Comparison of ENCODE assay signal across 13 cellular contexts in the genomic region with DNA sequence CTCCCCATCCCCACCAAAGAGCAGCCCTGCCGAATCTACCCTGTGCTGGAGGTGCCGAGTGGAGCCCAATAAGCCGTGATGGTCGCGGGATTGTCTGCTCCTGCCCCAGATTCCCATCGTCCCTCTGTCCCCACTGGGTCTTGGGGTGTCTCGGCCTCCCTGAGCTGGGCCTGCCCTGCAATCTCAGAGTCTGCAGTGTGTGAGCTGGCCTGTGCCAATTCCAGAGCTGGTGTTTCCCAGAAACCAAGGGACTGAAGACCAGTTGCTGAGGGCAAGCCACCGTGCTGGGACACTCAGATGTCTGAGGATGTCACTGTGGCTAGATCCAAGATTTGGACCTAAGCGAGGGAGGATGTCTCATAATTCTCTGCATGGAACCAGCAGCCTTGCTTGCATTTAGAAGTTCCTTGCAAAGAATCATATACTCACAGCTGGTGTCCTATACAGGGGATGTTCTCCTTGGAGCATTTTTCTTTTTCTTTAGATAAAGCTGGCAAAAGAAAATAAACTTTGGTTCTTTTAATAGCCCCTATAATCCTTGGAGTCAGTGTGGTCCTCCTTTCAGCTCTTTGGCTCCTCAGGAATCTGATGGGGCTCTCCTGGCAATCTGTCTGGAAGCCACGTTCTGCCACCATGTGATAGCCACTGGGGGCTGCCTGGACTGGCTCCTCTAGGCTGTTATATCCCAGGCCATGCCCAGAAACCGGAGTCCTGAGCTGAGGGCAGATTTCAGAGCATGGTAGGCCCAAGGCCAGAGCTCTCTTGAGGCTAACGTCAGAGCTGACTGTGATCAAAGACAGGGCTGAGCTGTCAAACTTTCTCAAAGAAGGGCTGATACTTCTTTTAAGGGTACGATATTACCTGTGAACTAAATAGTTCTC.
DNase-seq lines count a peak whose midpoint lies in the region; TF ChIP-seq lines count a peak whose summit lies in the region.
"Had no signal": no experiment of that assay in that cellular context is flagged by ENCODE, and none has a peak within 500 bp of the region (broad histone marks: within the 10 kb centered on the region; RNA-seq: fewer than 3 reads in every experiment).

No MANE protein-coding gene starts in this region.

- BruUV-seq in Caco-2 (replicated peaks; lab: Mats Ljungman, UMichigan): no TSS peak

- POLR2A ChIA-PET in Caco-2 (lab: Charles Lee): no interaction called here
- POLR2A ChIA-PET in activated CD4-positive, alpha-beta memory T cell treated with anti-CD3 and anti-CD28 coated beads, Interleukin-2, amount 10 ng/mL, durations not matched to agents 7 days and 5 days (lab: Charles Lee): no interaction called here

- TF ChIP-seq CTCF in Caco-2 (IDR thresholded peaks at IDR 0.05; ENCODE audit: insufficient read depth in 1 of 2, low read depth in 1 of 2, low read length in 1 of 2, severe bottlenecking in 1 of 2, unreplicated experiment in 1 of 2) (no peak), hepatocyte (IDR thresholded peaks at IDR 0.05; ENCODE audit: poor library complexity) (no peak), sigmoid colon (IDR thresholded peaks at IDR 0.05) (no peak)

- H3K9me2 ChIP-seq in hepatocyte (replicated peaks; ENCODE audit: insufficient read depth): no peaks in the 10 kb centered on the region

- H3K9me3 ChIP-seq in Caco-2 (no peaks in the 10 kb centered on the region), hepatocyte (ENCODE audit: low read depth) (no peaks in the 10 kb centered on the region), sigmoid colon (no peaks in the 10 kb centered on the region)

- H3K4me1 Mint-ChIP-seq in Caco-2 (ENCODE audit: low read depth, unreplicated experiment): peaks cover 19% of the 10 kb centered on the region
- peaks cover 5% of the 10 kb centered on the region for H3K4me1 Mint-ChIP-seq in activated CD4-positive, alpha-beta memory T cell treated with anti-CD3 and anti-CD28 coated beads, Interleukin-2, amount 10 ng/mL, durations not matched to agents 7 days and 5 days

- H3K4me1 ChIP-seq in Caco-2 (peaks cover 34% of the 10 kb centered on the region), hepatocyte (ENCODE audit: insufficient read depth) (peaks cover 74% of the 10 kb centered on the region), sigmoid colon (peaks cover 0 to 52% (median 49%) of the 10 kb centered on the region in 4 donors)

- no peak overlapping the region for H3K4me2 ChIP-seq in hepatocyte

- H3K79me2 ChIP-seq in hepatocyte: no peaks in the 10 kb centered on the region

- DNase-seq in Caco-2 (no peak), cerebellar cortex (ENCODE audit: low spot score) (peak; percentile 74), hepatocyte (ENCODE audit: low spot score) (no peak), sigmoid colon (no peak), NCI-H128 (lab: John Stamatoyannopoulos, UW; ENCODE audit: unreplicated experiment) (no peak), T-helper 9 cell (no peak)
- DNase-seq in stimulated activated CD4-positive, alpha-beta T cell treated with anti-CD3 and anti-CD28 coated beads, Interleukin-12 subunit alpha, Interleukin-12 subunit beta, amount 100 ng/mL, for 4 hours: no peak
- no peak for DNase-seq in activated CD4-positive, alpha-beta memory T cell treated with anti-CD3 and anti-CD28 coated beads, Interleukin-2, amount 10 ng/mL, durations not matched to agents 7 days and 5 days
- DNase-seq: COR-L47; GDM1; NCI-H2227 treated with DMSO at 0.1 percent for 48 hours; stimulated activated CD4-positive, alpha-beta T cell treated with anti-CD3 and anti-CD28 coated beads, Interleukin-2, amount 100 ng/mL, for 48 hours had no signal

- H4K20me1 ChIP-seq in hepatocyte (ENCODE audit: insufficient read depth, poor library complexity, severe bottlenecking): no peaks in the 10 kb centered on the region

- no peaks in the 10 kb centered on the region for H3K36me3 Mint-ChIP-seq in Caco-2 (ENCODE audit: insufficient read depth, unreplicated experiment)
- H3K36me3 Mint-ChIP-seq in activated CD4-positive, alpha-beta memory T cell treated with anti-CD3 and anti-CD28 coated beads, Interleukin-2, amount 10 ng/mL, durations not matched to agents 7 days and 5 days (ENCODE audit: low read depth): no peaks in the 10 kb centered on the region

- H3K27ac ChIP-seq in hepatocyte (peak overlapping the region; percentile 80), sigmoid colon (peak overlapping the region; percentile 48 to 94 (median 72))
- H3K27ac ChIP-seq: VCaP had no signal

- no peak for TF ChIP-seq POLR2A in sigmoid colon (IDR thresholded peaks at IDR 0.05)

- H3K36me3 ChIP-seq in Caco-2 (ENCODE audit: control insufficient read depth, insufficient read depth, low read length) (no peaks in the 10 kb centered on the region), hepatocyte (replicated peaks; ENCODE audit: insufficient read depth, low read depth) (no peaks in the 10 kb centered on the region), sigmoid colon (no peaks in the 10 kb centered on the region)

- H3K27me3 Mint-ChIP-seq in Caco-2 (ENCODE audit: insufficient read depth, unreplicated experiment): no peaks in the 10 kb centered on the region
- H3K27me3 Mint-ChIP-seq in activated CD4-positive, alpha-beta memory T cell treated with anti-CD3 and anti-CD28 coated beads, Interleukin-2, amount 10 ng/mL, durations not matched to agents 7 days and 5 days: no peaks in the 10 kb centered on the region

- H3K4me3 Mint-ChIP-seq in Caco-2 (ENCODE audit: unreplicated experiment): no peak overlapping the region
- H3K4me3 Mint-ChIP-seq in activated CD4-positive, alpha-beta memory T cell treated with anti-CD3 and anti-CD28 coated beads, Interleukin-2, amount 10 ng/mL, durations not matched to agents 7 days and 5 days: no peak overlapping the region

- H3K27me3 ChIP-seq in Caco-2 (replicated peaks; ENCODE audit: control insufficient read depth, insufficient read depth, low read length) (no peaks in the 10 kb centered on the region), hepatocyte (no peaks in the 10 kb centered on the region), sigmoid colon (no peaks in the 10 kb centered on the region)

- intact Hi-C loops in Caco-2 (cut with micrococcal nuclease; ENCODE audit: unreplicated experiment) (no loop called here), sigmoid colon (cut with DNase I) (loop anchor here (5.0 kb wide), 1 partner anchor 85 kb away; no protein-coding TSS in a partner anchor)

- no peaks in the 10 kb centered on the region for H3K9me3 Mint-ChIP-seq in Caco-2 (ENCODE audit: unreplicated experiment)
- H3K9me3 Mint-ChIP-seq in activated CD4-positive, alpha-beta memory T cell treated with anti-CD3 and anti-CD28 coated beads, Interleukin-2, amount 10 ng/mL, durations not matched to agents 7 days and 5 days: no peaks in the 10 kb centered on the region

- no peak overlapping the region for H2AFZ ChIP-seq in hepatocyte

- H3K27ac Mint-ChIP-seq in Caco-2 (ENCODE audit: unreplicated experiment): peak overlapping the region; percentile 59
- no peak overlapping the region for H3K27ac Mint-ChIP-seq in activated CD4-positive, alpha-beta memory T cell treated with anti-CD3 and anti-CD28 coated beads, Interleukin-2, amount 10 ng/mL, durations not matched to agents 7 days and 5 days

- H3K4me3 ChIP-seq in Caco-2 (ENCODE audit: low read depth, low read length) (no peak overlapping the region), hepatocyte (no peak overlapping the region), sigmoid colon (no peak overlapping the region)

- no peak for TF ChIP-seq EP300 in sigmoid colon (IDR thresholded peaks at IDR 0.05)

- 76% methylated on average over 13 of the region's 13 CpGs for WGBS in hepatocyte (ENCODE audit: low lambda C conversion rate, missing lambda C conversion rate)
- WGBS in sigmoid colon, 2 donors: 84 to 85% methylated on average over 13 of the region's 13 CpGs

- CTCF ChIA-PET in Caco-2 (lab: Charles Lee): no interaction called here
- CTCF ChIA-PET in activated CD4-positive, alpha-beta memory T cell treated with anti-CD3 and anti-CD28 coated beads, Interleukin-2, amount 10 ng/mL, durations not matched to agents 7 days and 5 days (lab: Charles Lee): interaction anchor here (0.7 kb wide), 1 partner anchor 961 kb away, joined by 3 read pairs; no protein-coding TSS in a partner anchor
